ENCODE assay signal across 23 cellular contexts in genomic region chr9:92159058-92159457, GRCh38.
"Had no signal": no experiment of that assay in that cellular context is flagged by ENCODE, and none has a peak within 500 bp of the region (broad histone marks: within the 10 kb centered on the region; RNA-seq: fewer than 3 reads in every experiment).

No MANE protein-coding gene starts in this region.

- H3K4me3 ChIP-seq: MG63, SJCRH30 had no signal

- H3K4me1 ChIP-seq: SJCRH30 had no signal

- H3K27ac ChIP-seq: RWPE1, SJCRH30 had no signal

- H3K9me3 ChIP-seq: MG63, SJCRH30 had no signal

- H3K36me3 ChIP-seq: MG63, SJCRH30 had no signal

- H3K27me3 ChIP-seq: MG63, SJCRH30 had no signal

- ATAC-seq: HepG2, Panc1, SK-N-SH treated with all-trans-retinoic acid at 6 μM for 48 hours had no signal

- DNase-seq: IMR-90, Karpas-422, KG1, MG63, NCI-H1092, NCI-H1105 treated with DMSO at 0.1 percent for 48 hours, NCI-H1417 treated with DMSO at 0.1 percent for 48 hours, NCI-H1694 treated with DMSO at 0.1 percent for 48 hours, NCI-H1930, NCI-H2081, NCI-H2107, NCI-H226, NCI-H446, NCI-H510A, NCI-H524 treated with DMSO at 0.1 percent for 48 hours, NCI-H69, NCI-H774, SHP77 treated with DMSO at 0.1 percent for 48 hours, SJCRH30 had no signal
